In the genomic region with DNA sequence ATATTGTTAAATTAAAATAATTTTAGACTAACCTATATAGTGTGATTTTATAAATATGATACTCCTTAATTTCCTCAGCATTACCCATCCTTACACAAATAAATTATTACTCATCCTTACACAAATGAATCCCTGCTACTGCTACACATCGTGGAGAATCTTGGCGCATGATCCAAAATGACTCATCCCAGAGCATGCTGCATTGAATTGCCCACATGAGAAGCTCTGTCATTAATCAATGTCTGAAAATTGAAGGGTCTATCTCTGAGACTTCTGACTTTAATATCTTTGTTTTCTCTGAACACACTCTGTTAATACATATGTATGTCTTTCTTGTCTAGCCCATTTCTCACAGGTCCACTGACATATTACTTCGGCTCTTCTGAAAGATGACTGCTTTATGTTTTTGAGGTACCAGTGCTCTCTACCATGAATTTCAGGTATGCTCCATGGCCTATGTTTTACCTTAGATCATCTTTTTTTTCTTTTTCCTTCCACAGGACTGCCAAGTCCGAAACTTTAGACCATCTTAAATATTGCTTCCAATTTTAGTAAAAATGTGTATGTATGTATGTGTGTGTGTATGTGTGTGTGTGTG, we compare ENCODE assay signal across 15 cellular contexts. TPM values are rescaled to one million over a fixed set of nuclear protein-coding genes. Genes with fewer than 3 reads are reported as not detected.
A peak's percentile ranks its signal among the peaks of the same experiment; 100 is the strongest.
DNase-seq lines count a peak whose midpoint lies in the region; ATAC-seq and TF ChIP-seq lines count a peak whose summit lies in the region.
"Had no signal": no experiment of that assay in that cellular context is flagged by ENCODE, and none has a peak within 500 bp of the region (broad histone marks: within the 10 kb centered on the region; RNA-seq: fewer than 3 reads in every experiment).

No MANE protein-coding gene starts in this region.

- H3K9me3 Mint-ChIP-seq in endothelial cell (ENCODE audit: unreplicated experiment) (no peaks in the 10 kb centered on the region), mesothelial cell of epicardium (peaks cover 6% of the 10 kb centered on the region)
- H3K9me3 Mint-ChIP-seq: neural crest cell had no signal

- H3K27me3 ChIP-seq in foreskin keratinocyte (no peaks in the 10 kb centered on the region), HAP-1 (ENCODE audit: low read depth) (no peaks in the 10 kb centered on the region)
- H3K27me3 ChIP-seq: testis had no signal

- H3K27me3 Mint-ChIP-seq in endothelial cell (ENCODE audit: unreplicated experiment) (no peaks in the 10 kb centered on the region), mesothelial cell of epicardium (ENCODE audit: low read depth) (no peaks in the 10 kb centered on the region)

- no peaks in the 10 kb centered on the region for H3K4me1 Mint-ChIP-seq in endothelial cell (ENCODE audit: unreplicated experiment)
- no peaks in the 10 kb centered on the region for H3K4me1 Mint-ChIP-seq in mesothelial cell of epicardium
- H3K4me1 Mint-ChIP-seq: neural crest cell had no signal

- no peak overlapping the region for H3K27ac ChIP-seq in foreskin keratinocyte
- H3K27ac ChIP-seq: dorsolateral prefrontal cortex, testis had no signal

- no peaks in the 10 kb centered on the region for H3K9me3 ChIP-seq in HAP-1
- H3K9me3 ChIP-seq: testis had no signal

- H3K4me3 Mint-ChIP-seq in endothelial cell (ENCODE audit: unreplicated experiment): no peak overlapping the region
- no peak overlapping the region for H3K4me3 Mint-ChIP-seq in mesothelial cell of epicardium
- H3K4me3 Mint-ChIP-seq: neural crest cell had no signal

- no peak overlapping the region for H3K27ac Mint-ChIP-seq in endothelial cell (ENCODE audit: unreplicated experiment)
- no peak overlapping the region for H3K27ac Mint-ChIP-seq in mesothelial cell of epicardium

- peaks cover 6% of the 10 kb centered on the region for H3K4me1 ChIP-seq in foreskin keratinocyte
- no peaks in the 10 kb centered on the region for H3K4me1 ChIP-seq in HAP-1
- H3K4me1 ChIP-seq: testis had no signal

- H3K4me3 ChIP-seq in AG09309 (ENCODE audit: control insufficient read depth, low read depth, low read length) (no peak overlapping the region), HAP-1 (no peak overlapping the region)
- H3K4me3 ChIP-seq: dorsolateral prefrontal cortex, testis had no signal

- ATAC-seq in foreskin keratinocyte: peak; percentile 85

- TF ChIP-seq CTCF in AG09309 (IDR thresholded peaks at IDR 0.05; ENCODE audit: control insufficient read depth, insufficient read depth, low read depth, low read length, missing control alignments): no peak
- no peak for TF ChIP-seq CTCF in foreskin keratinocyte (conservative IDR thresholded peaks at IDR 0.05)
- TF ChIP-seq CTCF in endothelial cell (IDR thresholded peaks at IDR 0.05; ENCODE audit: unreplicated experiment): no peak
- TF ChIP-seq CTCF in mesothelial cell of epicardium (IDR thresholded peaks at IDR 0.05; ENCODE audit: unreplicated experiment): no peak

- no peaks in the 10 kb centered on the region for H3K36me3 ChIP-seq in HAP-1 (replicated peaks)

- in situ Hi-C loops in HAP-1 (cut with MboI; ENCODE audit: low sequenced_read_pairs): no loop called here

- DNase-seq in AG09309 (ENCODE audit: low read depth) (peak; percentile 53), HPDE6-E6E7 (ENCODE audit: extremely low spot score) (peak; percentile 40), amniotic epithelial cell (ENCODE audit: low read depth) (peak; percentile 83), foreskin keratinocyte (peak; percentile 51 to 73), NCI-H2081 treated with DMSO at 0.1 percent for 48 hours (lab: John Stamatoyannopoulos, UW) (no peak), HAP-1 (ENCODE audit: low spot score in 2 of 2) (no peak), endothelial cell (ENCODE audit: low spot score) (no peak), mesothelial cell of epicardium (ENCODE audit: low spot score in 2 of 2, unreplicated experiment in 2 of 2) (no peak)
- DNase-seq: activated CD4-positive, CD25-positive, alpha-beta regulatory T cell treated with anti-CD3 and anti-CD28 coated beads, Interleukin-2, amount 50 U/mL, for 72 hours; activated effector memory CD4-positive, alpha-beta T cell treated with anti-CD3 and anti-CD28 coated beads, Interleukin-2, amount 50 U/mL, for 16 hours; dorsolateral prefrontal cortex; MV-4-11; stimulated activated CD4-positive, alpha-beta T cell treated with anti-CD3 and anti-CD28 coated beads, Interleukin-2, amount 100 ng/mL, for 48 hours; testis had no signal

- H3K36me3 Mint-ChIP-seq in endothelial cell (ENCODE audit: low read depth, unreplicated experiment) (no peaks in the 10 kb centered on the region), mesothelial cell of epicardium (no peaks in the 10 kb centered on the region)

RNA-seq across cellular contexts. Expression of gene DUSP21, which starts 15.7 kb away (rescaled TPM):
- not detected in 2 replicates for total RNA-seq in foreskin keratinocyte
- not detected in 2 replicates for polyA plus RNA-seq in foreskin keratinocyte
- not detected for total RNA-seq in endothelial cell (ENCODE audit: unreplicated experiment)
- not detected in 3 replicates for total RNA-seq in mesothelial cell of epicardium
- total RNA-seq: dorsolateral prefrontal cortex, neural crest cell had no signal

RNA-seq across cellular contexts. Expression of gene KDM6A, which starts 44.9 kb away (rescaled TPM):
- 31.2 and 32.3 TPM in 2 replicates for total RNA-seq in foreskin keratinocyte
- 8.9 and 10.0 TPM in 2 replicates for polyA plus RNA-seq in foreskin keratinocyte
- total RNA-seq in endothelial cell (ENCODE audit: unreplicated experiment): 38.4 TPM
- total RNA-seq in mesothelial cell of epicardium: 64.2 to 69.7 TPM (median 67.5 TPM) in 3 replicates

Comparison
In these comparisons a context has a peak if more than half of its experiments do, and no peak if none do; other contexts are left out.
1. DNase-seq: peak in AG09309 (single experiment), HPDE6-E6E7 (single experiment), amniotic epithelial cell (single experiment) and foreskin keratinocyte (2 of 2); none in NCI-H2081 treated with DMSO at 0.1 percent for 48 hours (single experiment), HAP-1 (0 of 2), endothelial cell (single experiment) and mesothelial cell of epicardium (0 of 2).